18 cellular contexts compared by ENCODE assay signal in genomic region chr19:41811036-41811435, GRCh38. TPM values are rescaled to one million over a fixed set of nuclear protein-coding genes. Genes with fewer than 3 reads are reported as not detected.
A peak's percentile ranks its signal among the peaks of the same experiment; 100 is the strongest.
DNase-seq lines count a peak whose midpoint lies in the region; ATAC-seq and TF ChIP-seq lines count a peak whose summit lies in the region.
"Had no signal": no experiment of that assay in that cellular context is flagged by ENCODE, and none has a peak within 500 bp of the region (broad histone marks: within the 10 kb centered on the region; RNA-seq: fewer than 3 reads in every experiment).

No MANE protein-coding gene starts in this region.

- peaks cover 68% of the 10 kb centered on the region for H3K36me3 ChIP-seq in neutrophil
- H3K36me3 ChIP-seq: colonic mucosa, prostate gland had no signal

- H3K4me1 ChIP-seq in neutrophil (ENCODE audit: control insufficient read depth in 1 of 2, insufficient read depth in 1 of 2, low read depth in 1 of 2, low read length in 1 of 2): peaks cover 80 to 90% of the 10 kb centered on the region in 2 experiments
- H3K4me1 ChIP-seq: colonic mucosa, prostate gland had no signal

- H3K27me3 ChIP-seq in neutrophil: no peaks in the 10 kb centered on the region
- H3K27me3 ChIP-seq: colonic mucosa had no signal

- no peak for ATAC-seq in GM21447 (IDR thresholded peaks at IDR 0.05; ENCODE audit: unreplicated experiment)

- intact Hi-C loops in cardiac septum (cut with DNase I): no loop called here

- peak overlapping the region; percentile 53 to 54 for H3K4me3 ChIP-seq in neutrophil (ENCODE audit: low read depth in 1 of 2, low read length in 1 of 2)
- H3K4me3 ChIP-seq: colonic mucosa, prostate gland had no signal

- TF ChIP-seq CTCF in neutrophil (IDR thresholded peaks at IDR 0.05): peak; percentile 41

- DNase-seq in GDM1 (lab: John Stamatoyannopoulos, UW): peak; percentile 82
- peak; percentile 74 for DNase-seq in NOMO-1 treated with dmso at 0.1 percent for 144 hours (lab: John Stamatoyannopoulos, UW; ENCODE audit: unreplicated experiment)
- peak; percentile 83 for DNase-seq in cardiac septum (ENCODE audit: low spot score)
- no peak for DNase-seq in NK-92 (lab: John Stamatoyannopoulos, UW; ENCODE audit: unreplicated experiment)
- DNase-seq in NCI-H1092 (lab: John Stamatoyannopoulos, UW): no peak
- DNase-seq in D341Med (ENCODE audit: low spot score): no peak
- DNase-seq: activated CD4-positive, CD25-positive, alpha-beta regulatory T cell treated with anti-CD3 and anti-CD28 coated beads, Interleukin-2, amount 50 U/mL, for 72 hours; colonic mucosa; islet precursor cell; NCI-H146; NCI-H446; stimulated activated CD4-positive, alpha-beta T cell treated with anti-CD3 and anti-CD28 coated beads, Interleukin-15, amount 100 ng/mL, for 24 hours; T-helper 1 cell had no signal

- no peaks in the 10 kb centered on the region for H3K9me3 ChIP-seq in neutrophil
- H3K9me3 ChIP-seq: colonic mucosa, prostate gland had no signal

- peak overlapping the region; percentile 100 for H3K27ac ChIP-seq in neutrophil
- H3K27ac ChIP-seq: colonic mucosa, prostate gland had no signal

RNA-seq across cellular contexts. Expression of gene CEACAM3, which starts 14.6 kb away (rescaled TPM):
- total RNA-seq in cardiac septum: 0.97 TPM
- total RNA-seq: epithelial cell of proximal tubule, glomerular endothelial cell had no signal

RNA-seq across cellular contexts. Expression of gene LYPD4, which starts 33.4 kb away (rescaled TPM):
- not detected for total RNA-seq in cardiac septum
- total RNA-seq: colonic mucosa, epithelial cell of proximal tubule, glomerular endothelial cell had no signal

RNA-seq across cellular contexts. Expression of gene DMRTC2, which starts 33.8 kb away (rescaled TPM):
- total RNA-seq in cardiac septum: not detected
- total RNA-seq: colonic mucosa, epithelial cell of proximal tubule, glomerular endothelial cell had no signal

RNA-seq across cellular contexts. Expression of gene RPS19, which starts 49.0 kb away (rescaled TPM):
- total RNA-seq in cardiac septum: 548 TPM

RNA-seq across cellular contexts. Expression of gene CEACAM6, which starts 55.7 kb away (rescaled TPM):
- 0.16 TPM for total RNA-seq in cardiac septum
- total RNA-seq: glomerular endothelial cell had no signal

Comparison
In these comparisons a context has a peak if more than half of its experiments do, and no peak if none do; other contexts are left out.
1. DNase-seq: peak in GDM1 (single experiment), NOMO-1 treated with dmso at 0.1 percent for 144 hours (single experiment) and cardiac septum (single experiment); none in NK-92 (single experiment), NCI-H1092 (single experiment) and D341Med (single experiment).